ENCODE assay signal across 1 cellular context in the genomic region with DNA sequence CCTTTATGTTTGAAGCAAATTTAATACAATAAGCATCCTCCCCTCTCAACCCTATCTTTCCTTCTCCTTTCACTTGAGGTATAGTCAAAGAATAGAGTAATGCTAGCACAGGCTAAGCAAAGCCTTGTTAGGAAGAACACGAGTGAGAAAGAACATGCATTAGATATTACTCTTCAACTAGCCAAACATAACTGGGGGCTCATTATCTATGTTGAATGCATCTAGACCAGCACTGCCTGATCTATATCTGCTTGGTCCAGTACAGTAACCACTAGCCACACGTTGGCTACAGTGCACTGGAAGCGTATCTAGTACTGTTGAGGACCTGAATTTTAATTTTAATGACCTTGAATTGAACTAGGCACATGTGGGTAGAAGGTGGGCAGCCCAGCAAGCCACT.
A peak's percentile ranks its signal among the peaks of the same experiment; 100 is the strongest.
TF ChIP-seq lines count a peak whose summit lies in the region.

No MANE protein-coding gene starts in this region.

TF ChIP-seq in K562, 482 proteins besides CTCF, POLR2A, EP300 and RAD21:
- TF ChIP-seq HNRNPH1 (optimal IDR thresholded peaks at IDR 0.05; ENCODE audit: low read depth, low read length) (no peak), GABPB2 (CRISPR knock-in tag; conservative IDR thresholded peaks at IDR 0.05) (no peak)
- TF ChIP-seq, protein P1, sequence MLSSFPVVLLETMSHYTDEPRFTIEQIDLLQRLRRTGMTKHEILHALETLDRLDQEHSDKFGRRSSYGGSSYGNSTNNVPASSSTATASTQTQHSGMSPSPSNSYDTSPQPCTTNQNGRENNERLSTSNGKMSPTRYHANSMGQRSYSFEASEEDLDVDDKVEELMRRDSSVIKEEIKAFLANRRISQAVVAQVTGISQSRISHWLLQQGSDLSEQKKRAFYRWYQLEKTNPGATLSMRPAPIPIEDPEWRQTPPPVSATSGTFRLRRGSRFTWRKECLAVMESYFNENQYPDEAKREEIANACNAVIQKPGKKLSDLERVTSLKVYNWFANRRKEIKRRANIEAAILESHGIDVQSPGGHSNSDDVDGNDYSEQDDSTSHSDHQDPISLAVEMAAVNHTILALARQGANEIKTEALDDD (IDR thresholded peaks at IDR 0.05) = peak; percentile 74
TF ChIP-seq in K562: peak in this region for 1.
